Comparison of ENCODE assay signal across 1 cellular context in the genomic region with DNA sequence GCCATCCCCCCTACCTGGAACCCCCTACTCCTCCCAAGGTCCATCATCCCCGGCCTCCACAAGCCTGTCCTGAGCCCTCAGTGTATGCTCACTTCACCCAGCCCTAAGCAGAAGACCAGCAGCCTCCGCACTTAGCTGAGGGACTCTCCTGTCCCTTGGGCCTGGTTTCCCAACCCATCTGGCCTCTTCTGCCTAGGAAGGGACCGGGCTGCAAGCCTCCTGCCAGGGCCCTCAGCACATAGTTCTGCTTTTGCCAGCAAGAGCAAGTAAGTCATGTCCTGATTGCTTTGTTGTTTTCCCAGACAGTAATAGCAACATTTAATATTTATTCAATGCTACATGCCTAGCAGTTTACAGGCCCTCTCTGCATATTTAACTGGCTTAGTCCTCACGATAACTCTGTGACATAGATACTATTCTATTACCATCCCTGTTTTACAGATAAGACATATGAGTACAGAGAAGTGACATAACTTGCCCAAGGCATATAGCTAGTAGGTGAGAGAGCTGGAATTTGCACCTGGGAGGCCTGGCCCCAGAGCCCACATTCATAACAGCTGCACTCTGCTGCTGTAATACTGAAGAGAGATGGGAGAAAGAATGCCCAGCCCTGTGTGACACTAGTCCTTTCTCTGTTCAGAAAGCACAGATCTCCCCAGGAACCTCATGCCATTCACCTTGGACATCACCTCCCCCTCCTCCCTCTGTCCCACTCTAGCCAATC.
TF ChIP-seq lines count a peak whose summit lies in the region.

No MANE protein-coding gene starts in this region.

TF ChIP-seq in SK-N-SH, 30 proteins besides CTCF, POLR2A, EP300 and RAD21 (continued from another document):
- TF ChIP-seq, protein P1, sequence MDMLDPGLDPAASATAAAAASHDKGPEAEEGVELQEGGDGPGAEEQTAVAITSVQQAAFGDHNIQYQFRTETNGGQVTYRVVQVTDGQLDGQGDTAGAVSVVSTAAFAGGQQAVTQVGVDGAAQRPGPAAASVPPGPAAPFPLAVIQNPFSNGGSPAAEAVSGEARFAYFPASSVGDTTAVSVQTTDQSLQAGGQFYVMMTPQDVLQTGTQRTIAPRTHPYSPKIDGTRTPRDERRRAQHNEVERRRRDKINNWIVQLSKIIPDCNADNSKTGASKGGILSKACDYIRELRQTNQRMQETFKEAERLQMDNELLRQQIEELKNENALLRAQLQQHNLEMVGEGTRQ (IDR thresholded peaks at IDR 0.05; ENCODE audit: borderline replicate concordance, low read depth, low read length): no peak
- TF ChIP-seq TEAD4 (IDR thresholded peaks at IDR 0.05; ENCODE audit: borderline replicate concordance, insufficient read depth): no peak
- TF ChIP-seq, protein P2, sequence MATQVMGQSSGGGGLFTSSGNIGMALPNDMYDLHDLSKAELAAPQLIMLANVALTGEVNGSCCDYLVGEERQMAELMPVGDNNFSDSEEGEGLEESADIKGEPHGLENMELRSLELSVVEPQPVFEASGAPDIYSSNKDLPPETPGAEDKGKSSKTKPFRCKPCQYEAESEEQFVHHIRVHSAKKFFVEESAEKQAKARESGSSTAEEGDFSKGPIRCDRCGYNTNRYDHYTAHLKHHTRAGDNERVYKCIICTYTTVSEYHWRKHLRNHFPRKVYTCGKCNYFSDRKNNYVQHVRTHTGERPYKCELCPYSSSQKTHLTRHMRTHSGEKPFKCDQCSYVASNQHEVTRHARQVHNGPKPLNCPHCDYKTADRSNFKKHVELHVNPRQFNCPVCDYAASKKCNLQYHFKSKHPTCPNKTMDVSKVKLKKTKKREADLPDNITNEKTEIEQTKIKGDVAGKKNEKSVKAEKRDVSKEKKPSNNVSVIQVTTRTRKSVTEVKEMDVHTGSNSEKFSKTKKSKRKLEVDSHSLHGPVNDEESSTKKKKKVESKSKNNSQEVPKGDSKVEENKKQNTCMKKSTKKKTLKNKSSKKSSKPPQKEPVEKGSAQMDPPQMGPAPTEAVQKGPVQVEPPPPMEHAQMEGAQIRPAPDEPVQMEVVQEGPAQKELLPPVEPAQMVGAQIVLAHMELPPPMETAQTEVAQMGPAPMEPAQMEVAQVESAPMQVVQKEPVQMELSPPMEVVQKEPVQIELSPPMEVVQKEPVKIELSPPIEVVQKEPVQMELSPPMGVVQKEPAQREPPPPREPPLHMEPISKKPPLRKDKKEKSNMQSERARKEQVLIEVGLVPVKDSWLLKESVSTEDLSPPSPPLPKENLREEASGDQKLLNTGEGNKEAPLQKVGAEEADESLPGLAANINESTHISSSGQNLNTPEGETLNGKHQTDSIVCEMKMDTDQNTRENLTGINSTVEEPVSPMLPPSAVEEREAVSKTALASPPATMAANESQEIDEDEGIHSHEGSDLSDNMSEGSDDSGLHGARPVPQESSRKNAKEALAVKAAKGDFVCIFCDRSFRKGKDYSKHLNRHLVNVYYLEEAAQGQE (IDR thresholded peaks at IDR 0.05; ENCODE audit: low read depth, low read length): no peak
